In genomic region chr16:2897110-2897509, GRCh38 we compare ENCODE assay signal across 19 cellular contexts. TPM values are rescaled to one million over a fixed set of nuclear protein-coding genes. Genes with fewer than 3 reads are reported as not detected.
DNase-seq lines count a peak whose midpoint lies in the region; ATAC-seq, FAIRE-seq and TF ChIP-seq lines count a peak whose summit lies in the region.
"Had no signal": no experiment of that assay in that cellular context is flagged by ENCODE, and none has a peak within 500 bp of the region (broad histone marks: within the 10 kb centered on the region; RNA-seq: fewer than 3 reads in every experiment).

No MANE protein-coding gene starts in this region.

- TF ChIP-seq CTCF in HepG2 (CRISPR knock-in tag; IDR thresholded peaks at IDR 0.05) (no peak), RWPE1 (conservative IDR thresholded peaks at IDR 0.05; ENCODE audit: low read depth) (no peak)

- intact Hi-C loops in HepG2 (cut with micrococcal nuclease; ENCODE audit: unreplicated experiment): no loop called here

- no peak overlapping the region for H3K4me2 ChIP-seq in HepG2 (ENCODE audit: low read depth, low read length)

- POLR2A ChIA-PET in HepG2 (lab: Yijun Ruan, JAX) (interaction anchor here (1.5 to 3.2 kb wide), 2 partner anchors 9 to 14 kb away, joined by 5 to 15 read pairs; partner anchors contain the start of gene FLYWCH2), RWPE1 (lab: Yijun Ruan, JAX; ENCODE audit: low non-redundant PET) (no interaction called here)

- TF ChIP-seq RAD21 in HepG2 (CRISPR knock-in tag; IDR thresholded peaks at IDR 0.05): no peak

- H3K79me2 ChIP-seq in HepG2 (ENCODE audit: insufficient read depth, low read length): no peaks in the 10 kb centered on the region

- WGBS in HepG2 (ENCODE audit: low lambda C conversion rate): 100% methylated on average over 2 of the region's 7 CpGs

- TF ChIP-seq POLR2A in HepG2 (IDR thresholded peaks at IDR 0.05; ENCODE audit: insufficient read depth in 1 of 2, low read depth in 2 of 2, low read length in 2 of 2): no peak

- H3K9me3 ChIP-seq in HepG2 (ENCODE audit: low read length): no peaks in the 10 kb centered on the region

- in situ Hi-C loops in HepG2 (cut with HindIII; ENCODE audit: extremely low pct_ligation_motif_present, low pct_unique_long_range_greater_than_20kb): no loop called here

- H2AFZ ChIP-seq in HepG2 (ENCODE audit: low read length): no peak overlapping the region

- no peak overlapping the region for H3K27ac ChIP-seq in HepG2 (ENCODE audit: extremely low read length, insufficient read depth, low read length)
- H3K27ac ChIP-seq in RWPE1: no peak overlapping the region
- H3K27ac ChIP-seq: HL-60 had no signal

- peaks cover 9% of the 10 kb centered on the region for H3K4me1 Mint-ChIP-seq in memory B cell
- H3K4me1 Mint-ChIP-seq: CD14-positive monocyte, nephron had no signal

- peaks cover 2% of the 10 kb centered on the region for H3K36me3 Mint-ChIP-seq in memory B cell
- H3K36me3 Mint-ChIP-seq: activated naive CD8-positive, alpha-beta T cell had no signal

- ATAC-seq in GM21423 (IDR thresholded peaks at IDR 0.05; ENCODE audit: unreplicated experiment) (peak; percentile 64), memory B cell (ENCODE audit: low read depth) (peak; percentile 99), HepG2 (no peak)
- ATAC-seq: right cardiac atrium had no signal

- no peaks in the 10 kb centered on the region; the same call in 1 of the 2 replicates for H4K20me1 ChIP-seq in HepG2 (ENCODE audit: insufficient read depth, low read length)

- no peaks in the 10 kb centered on the region for H3K27me3 ChIP-seq in HepG2 (ENCODE audit: control insufficient read depth in 1 of 2, insufficient read depth in 2 of 2, low read length in 2 of 2)

- no peak overlapping the region for H3K9ac ChIP-seq in HepG2 (ENCODE audit: insufficient read depth, low read depth, low read length)

- H3K27ac Mint-ChIP-seq in memory B cell: no peak overlapping the region
- H3K27ac Mint-ChIP-seq: activated naive CD8-positive, alpha-beta T cell; CD14-positive monocyte; nephron; stimulated activated naive CD8-positive, alpha-beta T cell treated with anti-CD3 and anti-CD28 coated beads, Interleukin-15, Interleukin-2, amounts not matched to agents 100 ng/mL and 50 ng/mL, for 24 hours had no signal

- peaks cover 2 to 4% of the 10 kb centered on the region in 2 experiments; a peak in 2 of 5 replicates for H3K36me3 ChIP-seq in HepG2 (replicated peaks in 1 of 2; ENCODE audit: control insufficient read depth in 1 of 2, insufficient read depth in 2 of 2, low read length in 2 of 2)

- no TSS peak for BruUV-seq in HepG2 (replicated peaks; lab: Mats Ljungman, UMichigan)

- DNase-seq in Daoy (ENCODE audit: low read depth): peak; percentile 51
- DNase-seq in LHCN-M2 (ENCODE audit: low read depth): peak; percentile 55
- peak; percentile 67 to 74 for DNase-seq in memory B cell (ENCODE audit: low spot score in 2 of 2)
- no peak for DNase-seq in HepG2 (ENCODE audit: low spot score)
- no peak for DNase-seq in activated CD8-positive, alpha-beta memory T cell treated with anti-CD3 and anti-CD28 coated beads for 24 hours
- no peak for DNase-seq in RWPE1 (ENCODE audit: low spot score)
- DNase-seq in activated CD4-positive, alpha-beta T cell treated with anti-CD3 and anti-CD28 coated beads for 48 hours: no peak
- DNase-seq: central memory CD4-positive, alpha-beta T cell; glutamatergic neuron; NCI-H2081 treated with DMSO at 0.1 percent for 48 hours; NK-92 treated with Interleukin-12 subunit alpha and Interleukin-12 subunit beta, amount 100 ng/mL, for 24 hours had no signal

- FAIRE-seq in HepG2 (lab: Jason Lieb, UNC): no peak
- FAIRE-seq: endometrium had no signal

- CTCF ChIA-PET in HepG2 (lab: Yijun Ruan, JAX; ENCODE audit: low intra/inter-chr PET ratio, low total read pairs): no interaction called here
- CTCF ChIA-PET in RWPE1 (lab: Yijun Ruan, JAX): interaction anchor here (0.6 kb wide), 1 partner anchor 24 kb away, joined by 5 read pairs; no protein-coding TSS in a partner anchor

- peak overlapping the region; percentile 16 for H3K4me3 Mint-ChIP-seq in memory B cell
- H3K4me3 Mint-ChIP-seq: activated naive CD8-positive, alpha-beta T cell; CD14-positive monocyte; nephron; stimulated activated naive CD8-positive, alpha-beta T cell treated with anti-CD3 and anti-CD28 coated beads, Interleukin-15, Interleukin-2, amounts not matched to agents 100 ng/mL and 50 ng/mL, for 24 hours had no signal

- peaks cover 46% of the 10 kb centered on the region for H3K4me1 ChIP-seq in HepG2 (ENCODE audit: insufficient read depth, low read length)

- TF ChIP-seq EP300 in HepG2 (IDR thresholded peaks at IDR 0.05; ENCODE audit: low read depth in 2 of 2, low read length in 2 of 2) (no peak), HepG2 (CRISPR knock-in tag; IDR thresholded peaks at IDR 0.05; ENCODE audit: borderline replicate concordance) (no peak)

- H3K27me3 Mint-ChIP-seq in memory B cell: no peaks in the 10 kb centered on the region
- H3K27me3 Mint-ChIP-seq: activated naive CD8-positive, alpha-beta T cell; stimulated activated naive CD8-positive, alpha-beta T cell treated with anti-CD3 and anti-CD28 coated beads, Interleukin-15, Interleukin-2, amounts not matched to agents 100 ng/mL and 50 ng/mL, for 24 hours had no signal

- H3K9me3 Mint-ChIP-seq in memory B cell: no peaks in the 10 kb centered on the region
- H3K9me3 Mint-ChIP-seq: CD14-positive monocyte; nephron; stimulated activated naive CD8-positive, alpha-beta T cell treated with anti-CD3 and anti-CD28 coated beads, Interleukin-15, Interleukin-2, amounts not matched to agents 100 ng/mL and 50 ng/mL, for 24 hours had no signal

- H3K4me3 ChIP-seq in HepG2 (replicated peaks in 1 of 3; ENCODE audit: insufficient read depth in 1 of 3, low read depth in 2 of 3, low read length in 3 of 3): no peak overlapping the region

RNA-seq across cellular contexts. Expression of gene FLYWCH2, which starts 14.1 kb away (rescaled TPM):
- total RNA-seq in Daoy (2014; rRNA removed; shearing (Covaris generic)): 28.3 and 71.6 TPM in 2 replicates
- total RNA-seq in LHCN-M2 (2014; rRNA removed) (70.2 and 79.7 TPM in 2 replicates), HepG2 (2016; rRNA removed; fragmentation: Illumina TruSeq; extraction: Trizol) (19.8 and 20.2 TPM in 2 replicates)
- 36.7 TPM for polyA plus RNA-seq in LHCN-M2 (2012)
- 13.2 and 27.5 TPM in 2 replicates for total RNA-seq in HepG2 (2016; cell fraction: cytosol; rRNA removed; fragmentation: Illumina TruSeq; extraction: Trizol; ENCODE audit: low read depth)
- total RNA-seq in HepG2 (2016; cell fraction: insoluble cytoplasmic fraction; rRNA removed; fragmentation: Illumina TruSeq; extraction: Trizol): 17.6 and 22.1 TPM in 2 replicates
- total RNA-seq in HepG2 (2016; cell fraction: membrane; rRNA removed; fragmentation: Illumina TruSeq; extraction: Trizol): 15.1 and 28.9 TPM in 2 replicates
- 7.3 and 8.3 TPM in 2 replicates for total RNA-seq in HepG2 (2016; cell fraction: nucleus; rRNA removed; fragmentation: Illumina TruSeq; extraction: Trizol)
- 16.9 and 17.3 TPM in 2 replicates for polyA plus RNA-seq in HepG2 (2011; rRNA removed)
- 20.3 and 34.0 TPM in 2 replicates for polyA plus RNA-seq in HepG2 (2011; cell fraction: cytosol; rRNA removed)
- 18.3 and 20.0 TPM in 2 replicates for polyA plus RNA-seq in HepG2 (2011; cell fraction: nucleus; rRNA removed)
- polyA plus RNA-seq in HepG2 (2012): 10.2 and 14.8 TPM in 2 replicates
- 15.2 and 26.7 TPM in 2 replicates for polyA plus RNA-seq in HepG2 (2016; cell fraction: cytosol; fragmentation: Illumina TruSeq; extraction: Trizol; ENCODE audit: low read depth)
- 21.6 and 24.2 TPM in 2 replicates for polyA plus RNA-seq in HepG2 (2016; cell fraction: insoluble cytoplasmic fraction; fragmentation: Illumina TruSeq; extraction: Trizol; ENCODE audit: low read depth)
- 15.5 and 29.2 TPM in 2 replicates for polyA plus RNA-seq in HepG2 (2016; cell fraction: membrane; fragmentation: Illumina TruSeq; extraction: Trizol; ENCODE audit: low read depth)
- 16.2 and 16.3 TPM in 2 replicates for polyA plus RNA-seq in HepG2 (2016; cell fraction: nucleus; fragmentation: Illumina TruSeq; extraction: Trizol; ENCODE audit: insufficient read depth, low read depth)
- 9.8 and 35.9 TPM in 2 replicates for polyA minus RNA-seq in HepG2 (2011; rRNA and poly(A)+ RNA removed; ENCODE audit: low replicate concordance)
- polyA minus RNA-seq in HepG2 (2011; cell fraction: cytosol; rRNA and poly(A)+ RNA removed): 10.9 and 11.7 TPM in 2 replicates
- 4.0 and 4.9 TPM in 2 replicates for polyA minus RNA-seq in HepG2 (2011; cell fraction: nucleus; rRNA and poly(A)+ RNA removed)

RNA-seq across cellular contexts. Expression of gene FLYWCH1, which starts 14.6 kb away (rescaled TPM):
- 32.3 and 42.3 TPM in 2 replicates for total RNA-seq in Daoy (2014; rRNA removed; shearing (Covaris generic))
- 38.6 and 43.4 TPM in 2 replicates for total RNA-seq in LHCN-M2 (2014; rRNA removed)
- polyA plus RNA-seq in LHCN-M2 (2012): 19.0 TPM
- 9.9 and 12.4 TPM in 2 replicates for total RNA-seq in HepG2 (2016; rRNA removed; fragmentation: Illumina TruSeq; extraction: Trizol)
- total RNA-seq in HepG2 (2016; cell fraction: cytosol; rRNA removed; fragmentation: Illumina TruSeq; extraction: Trizol; ENCODE audit: low read depth): 2.1 and 2.4 TPM in 2 replicates
- 7.4 and 12.0 TPM in 2 replicates for total RNA-seq in HepG2 (2016; cell fraction: insoluble cytoplasmic fraction; rRNA removed; fragmentation: Illumina TruSeq; extraction: Trizol)
- total RNA-seq in HepG2 (2016; cell fraction: membrane; rRNA removed; fragmentation: Illumina TruSeq; extraction: Trizol): 5.7 and 6.7 TPM in 2 replicates
- 7.5 and 8.9 TPM in 2 replicates for total RNA-seq in HepG2 (2016; cell fraction: nucleus; rRNA removed; fragmentation: Illumina TruSeq; extraction: Trizol)
- 7.3 and 11.3 TPM in 2 replicates for polyA plus RNA-seq in HepG2 (2011; rRNA removed)
- polyA plus RNA-seq in HepG2 (2011; cell fraction: cytosol; rRNA removed): 7.4 and 13.0 TPM in 2 replicates
- 19.4 and 20.7 TPM in 2 replicates for polyA plus RNA-seq in HepG2 (2011; cell fraction: nucleus; rRNA removed)
- 4.8 and 9.8 TPM in 2 replicates for polyA plus RNA-seq in HepG2 (2012)
- 1.4 and 1.7 TPM in 2 replicates for polyA plus RNA-seq in HepG2 (2016; cell fraction: cytosol; fragmentation: Illumina TruSeq; extraction: Trizol; ENCODE audit: low read depth)
- polyA plus RNA-seq in HepG2 (2016; cell fraction: insoluble cytoplasmic fraction; fragmentation: Illumina TruSeq; extraction: Trizol; ENCODE audit: low read depth): 9.4 and 11.6 TPM in 2 replicates
- 5.2 and 5.3 TPM in 2 replicates for polyA plus RNA-seq in HepG2 (2016; cell fraction: membrane; fragmentation: Illumina TruSeq; extraction: Trizol; ENCODE audit: low read depth)
- 18.2 and 22.5 TPM in 2 replicates for polyA plus RNA-seq in HepG2 (2016; cell fraction: nucleus; fragmentation: Illumina TruSeq; extraction: Trizol; ENCODE audit: insufficient read depth, low read depth)
- polyA minus RNA-seq in HepG2 (2011; rRNA and poly(A)+ RNA removed; ENCODE audit: low replicate concordance): 19.9 and 35.0 TPM in 2 replicates
- polyA minus RNA-seq in HepG2 (2011; cell fraction: cytosol; rRNA and poly(A)+ RNA removed): 6.9 and 10.6 TPM in 2 replicates
- polyA minus RNA-seq in HepG2 (2011; cell fraction: nucleus; rRNA and poly(A)+ RNA removed): 6.5 and 7.6 TPM in 2 replicates

RNA-seq across cellular contexts. Expression of gene PRSS22, which starts 39.1 kb away (rescaled TPM):
- 0.11 TPM in 1 of 2 replicates, not detected in the other for total RNA-seq in Daoy (2014; rRNA removed; shearing (Covaris generic))
- not detected in 2 replicates for total RNA-seq in LHCN-M2 (2014; rRNA removed)
- polyA plus RNA-seq in LHCN-M2 (2012): not detected
- 0.24 TPM in 1 of 2 replicates, not detected in the other for total RNA-seq in HepG2 (2016; rRNA removed; fragmentation: Illumina TruSeq; extraction: Trizol)
- total RNA-seq in HepG2 (2016; cell fraction: cytosol; rRNA removed; fragmentation: Illumina TruSeq; extraction: Trizol; ENCODE audit: low read depth): not detected in 2 replicates
- total RNA-seq in HepG2 (2016; cell fraction: insoluble cytoplasmic fraction; rRNA removed; fragmentation: Illumina TruSeq; extraction: Trizol): 0.15 TPM in 1 of 2 replicates, not detected in the other
- not detected in 2 replicates for total RNA-seq in HepG2 (2016; cell fraction: membrane; rRNA removed; fragmentation: Illumina TruSeq; extraction: Trizol)
- not detected in 2 replicates for total RNA-seq in HepG2 (2016; cell fraction: nucleus; rRNA removed; fragmentation: Illumina TruSeq; extraction: Trizol)
- 0.24 and 0.32 TPM in 2 replicates for polyA plus RNA-seq in HepG2 (2011; rRNA removed)
- 0.26 and 0.27 TPM in 2 replicates for polyA plus RNA-seq in HepG2 (2011; cell fraction: cytosol; rRNA removed)
- polyA plus RNA-seq in HepG2 (2011; cell fraction: nucleus; rRNA removed): 0.87 and 0.88 TPM in 2 replicates
- polyA plus RNA-seq in HepG2 (2012): not detected in 2 replicates
- not detected in 2 replicates for polyA plus RNA-seq in HepG2 (2016; cell fraction: cytosol; fragmentation: Illumina TruSeq; extraction: Trizol; ENCODE audit: low read depth)
- not detected in 2 replicates for polyA plus RNA-seq in HepG2 (2016; cell fraction: insoluble cytoplasmic fraction; fragmentation: Illumina TruSeq; extraction: Trizol; ENCODE audit: low read depth)
- not detected in 2 replicates for polyA plus RNA-seq in HepG2 (2016; cell fraction: membrane; fragmentation: Illumina TruSeq; extraction: Trizol; ENCODE audit: low read depth)
- polyA plus RNA-seq in HepG2 (2016; cell fraction: nucleus; fragmentation: Illumina TruSeq; extraction: Trizol; ENCODE audit: insufficient read depth, low read depth): 0.57 TPM in 1 of 2 replicates, not detected in the other
- 0.42 and 1.0 TPM in 2 replicates for polyA minus RNA-seq in HepG2 (2011; rRNA and poly(A)+ RNA removed; ENCODE audit: low replicate concordance)
- not detected in 2 replicates for polyA minus RNA-seq in HepG2 (2011; cell fraction: cytosol; rRNA and poly(A)+ RNA removed)
- polyA minus RNA-seq in HepG2 (2011; cell fraction: nucleus; rRNA and poly(A)+ RNA removed): not detected in 2 replicates
- total RNA-seq: right cardiac atrium had no signal
- polyA plus RNA-seq: CD14-positive monocyte, right cardiac atrium had no signal

Comparison
In these comparisons a context has a peak if more than half of its experiments do, and no peak if none do; other contexts are left out.
1. DNase-seq: peak in Daoy (single experiment), LHCN-M2 (single experiment) and memory B cell (2 of 2); none in HepG2 (single experiment), activated CD8-positive, alpha-beta memory T cell treated with anti-CD3 and anti-CD28 coated beads for 24 hours (single experiment), RWPE1 (single experiment) and activated CD4-positive, alpha-beta T cell treated with anti-CD3 and anti-CD28 coated beads for 48 hours (single experiment).